ENCODE assay signal across 25 cellular contexts in the genomic region with DNA sequence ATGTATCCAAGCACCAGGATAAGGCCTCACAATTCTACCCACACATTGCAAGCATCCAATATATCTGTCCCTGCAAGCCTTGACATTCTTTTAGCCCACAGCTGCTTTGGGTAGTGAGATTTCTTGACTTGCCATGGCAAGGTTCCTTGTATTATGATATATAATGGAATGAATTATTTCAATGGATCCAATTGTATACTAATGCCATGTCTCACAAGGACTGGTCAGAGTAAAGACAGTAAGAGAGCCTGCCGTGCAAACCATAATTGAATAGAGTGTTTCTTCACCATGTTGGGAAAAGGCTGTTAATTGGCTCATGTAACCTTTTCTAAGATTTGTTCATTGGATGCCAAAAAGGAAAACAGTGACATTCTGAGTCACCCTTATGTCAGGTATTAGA.
"Had no signal": no experiment of that assay in that cellular context is flagged by ENCODE, and none has a peak within 500 bp of the region (broad histone marks: within the 10 kb centered on the region; RNA-seq: fewer than 3 reads in every experiment).

No MANE protein-coding gene starts in this region.

- H3K36me3 ChIP-seq: ascending aorta, breast epithelium, gastroesophageal sphincter had no signal

- H3K4me1 ChIP-seq: ascending aorta, breast epithelium, gastroesophageal sphincter had no signal

- H3K27ac ChIP-seq: ascending aorta, coronary artery, dorsolateral prefrontal cortex, gastroesophageal sphincter had no signal

- DNase-seq: activated CD4-positive, alpha-beta memory T cell treated with anti-CD3 and anti-CD28 coated beads for 36 hours; activated CD4-positive, alpha-beta T cell treated with anti-CD3 and anti-CD28 coated beads for 36 hours; activated CD4-positive, alpha-beta T cell treated with anti-CD3 and anti-CD28 coated beads, Interleukin-2, amount 10 ng/mL, durations not matched to agents 24 days and 14 days; activated CD4-positive, CD25-positive, alpha-beta regulatory T cell; activated CD4-positive, CD25-positive, alpha-beta regulatory T cell treated with anti-CD3 and anti-CD28 coated beads, Interleukin-2, amount 50 U/mL, for 72 hours; activated CD8-positive, alpha-beta memory T cell treated with anti-CD3 and anti-CD28 coated beads, Interleukin-2, amount 10 ng/mL, durations not matched to agents 7 days and 5 days; activated CD8-positive, alpha-beta memory T cell treated with anti-CD3 and anti-CD28 coated beads, Interleukin-2, amount 50 U/mL, for 4 hours; activated CD8-positive, alpha-beta T cell treated with anti-CD3 and anti-CD28 coated beads, Interleukin-2, amount 10 ng/mL, durations not matched to agents 7 days and 5 days; activated gamma-delta T cell; activated naive CD4-positive, alpha-beta T cell; activated naive CD4-positive, alpha-beta T cell treated with anti-CD3 and anti-CD28 coated beads, Interleukin-2, amount 10 ng/mL, durations not matched to agents 7 days and 5 days; activated naive CD8-positive, alpha-beta T cell treated with anti-CD3 and anti-CD28 coated beads, Interleukin-2, amount 10 ng/mL, durations not matched to agents 7 days and 5 days; activated T-cell treated with anti-CD3 and anti-CD28 coated beads, Interleukin-2, amount 50 U/mL, for 1 hour; activated T-cell treated with anti-CD3 and anti-CD28 coated beads, Interleukin-2, amount 50 U/mL, for 48 hours; dorsolateral prefrontal cortex; effector memory CD4-positive, alpha-beta T cell; endodermal cell; foreskin fibroblast; head of caudate nucleus; T-helper 2 cell had no signal

- H3K4me3 ChIP-seq: ascending aorta, breast epithelium, coronary artery, dorsolateral prefrontal cortex, gastroesophageal sphincter had no signal

- H3K27me3 ChIP-seq: ascending aorta, breast epithelium, gastroesophageal sphincter had no signal

- ATAC-seq: activated CD4-positive, alpha-beta T cell treated with anti-CD3 and anti-CD28 coated beads for 36 hours; activated CD8-positive, alpha-beta memory T cell treated with anti-CD3 and anti-CD28 coated beads, Interleukin-2, amount 10 ng/mL, durations not matched to agents 7 days and 5 days; activated CD8-positive, alpha-beta T cell treated with anti-CD3 and anti-CD28 coated beads, Interleukin-2, amount 10 ng/mL, durations not matched to agents 7 days and 5 days; activated naive CD4-positive, alpha-beta T cell treated with anti-CD3 and anti-CD28 coated beads, Interleukin-2, amount 50 U/mL, for 72 hours; gastroesophageal sphincter had no signal

- H3K9me3 ChIP-seq: ascending aorta, breast epithelium, gastroesophageal sphincter had no signal
